Comparison of ENCODE assay signal across 36 cellular contexts in genomic region chrX:87728024-87728423, GRCh38.
DNase-seq lines count a peak whose midpoint lies in the region; ATAC-seq and TF ChIP-seq lines count a peak whose summit lies in the region.
"Had no signal": no experiment of that assay in that cellular context is flagged by ENCODE, and none has a peak within 500 bp of the region (broad histone marks: within the 10 kb centered on the region; RNA-seq: fewer than 3 reads in every experiment).

No MANE protein-coding gene starts in this region.

- CTCF ChIA-PET in WTC11 (lab: Charles Lee) = no interaction called here

- no peak overlapping the region for H3K27ac Mint-ChIP-seq in WTC11
- H3K27ac Mint-ChIP-seq in effector memory CD8-positive, alpha-beta T cell = no peak overlapping the region
- H3K27ac Mint-ChIP-seq: activated CD8-positive, alpha-beta T cell treated with anti-CD3 and anti-CD28 coated beads for 36 hours; activated T-helper 1 cell treated with anti-CD3 and anti-CD28 coated beads, Interleukin-12 subunit alpha, Interleukin-12 subunit beta, Interleukin-2, Interleukin-4 antibody, amounts not matched to agents 30 ng/mL and 10 ng/mL and 1 ng/mL, durations not matched to agents 14 hours and 24 hours and 36 hours; CD4-positive, alpha-beta memory T cell; nephron progenitor cell; stimulated activated naive B cell treated with anti-CD40 and anti-IgM and Interleukin-4, amounts not matched to agents 10 μg/mL and 1 μg/mL and 100 μg/mL, for 72 hours; T-helper 17 cell; type B pancreatic cell had no signal

- H3K36me3 ChIP-seq in ascending aorta = no peaks in the 10 kb centered on the region
- H3K36me3 ChIP-seq: HAP-1, heart left ventricle, left lung, ovary, Peyer's patch had no signal

- H3K4me1 ChIP-seq in ascending aorta = no peaks in the 10 kb centered on the region
- H3K4me1 ChIP-seq: HAP-1, heart left ventricle, left lung, Peyer's patch had no signal

- H3K27ac ChIP-seq in ascending aorta = no peak overlapping the region
- H3K27ac ChIP-seq: 22Rv1, heart left ventricle, KMS-11, left lung, ovary, Peyer's patch, SK-N-MC had no signal

- intact Hi-C loops in ascending aorta (cut with DNase I) = no loop called here

- peak overlapping the region; percentile 27; the same call in 1 of the 2 replicates for H3K4me3 Mint-ChIP-seq in WTC11
- no peak overlapping the region for H3K4me3 Mint-ChIP-seq in effector memory CD8-positive, alpha-beta T cell
- H3K4me3 Mint-ChIP-seq: activated CD8-positive, alpha-beta T cell treated with anti-CD3 and anti-CD28 coated beads for 36 hours; activated T-helper 1 cell treated with anti-CD3 and anti-CD28 coated beads, Interleukin-12 subunit alpha, Interleukin-12 subunit beta, Interleukin-2, Interleukin-4 antibody, amounts not matched to agents 30 ng/mL and 10 ng/mL and 1 ng/mL, durations not matched to agents 14 hours and 24 hours and 36 hours; CD4-positive, alpha-beta memory T cell; nephron progenitor cell; stimulated activated naive B cell treated with anti-CD40 and anti-IgM and Interleukin-4, amounts not matched to agents 10 μg/mL and 1 μg/mL and 100 μg/mL, for 72 hours; T-helper 17 cell; type B pancreatic cell had no signal

- H3K36me3 Mint-ChIP-seq in WTC11 = peaks cover 15% of the 10 kb centered on the region; the same call in 1 of the 2 replicates
- H3K36me3 Mint-ChIP-seq in effector memory CD8-positive, alpha-beta T cell (ENCODE audit: insufficient read depth) = no peaks in the 10 kb centered on the region
- H3K36me3 Mint-ChIP-seq: CD4-positive, alpha-beta memory T cell; stimulated activated naive B cell treated with anti-CD40 and anti-IgM and Interleukin-4, amounts not matched to agents 10 μg/mL and 1 μg/mL and 100 μg/mL, for 72 hours; type B pancreatic cell had no signal

- DNase-seq in NCI-H1105 treated with DMSO at 0.1 percent for 48 hours (lab: John Stamatoyannopoulos, UW) (peak; percentile 13), NCI-H1105 (lab: John Stamatoyannopoulos, UW) (no peak), D341Med (ENCODE audit: low spot score) (peak; percentile 2), NCI-H146 treated with DMSO at 0.1 percent for 48 hours (lab: John Stamatoyannopoulos, UW; ENCODE audit: unreplicated experiment) (peak; percentile 20), WTC11 (ENCODE audit: low spot score) (no peak), NCI-H2029 treated with DMSO at 0.1 percent for 48 hours (lab: John Stamatoyannopoulos, UW) (no peak), ascending aorta (ENCODE audit: low spot score in 2 of 2) (no peak)
- no peak for DNase-seq in effector memory CD8-positive, alpha-beta T cell
- DNase-seq: activated CD4-positive, alpha-beta T cell treated with anti-CD3 and anti-CD28 coated beads for 1 hour; activated CD8-positive, alpha-beta memory T cell treated with anti-CD3 and anti-CD28 coated beads, Interleukin-2, amount 50 U/mL, for 48 hours; activated CD8-positive, alpha-beta T cell treated with anti-CD3 and anti-CD28 coated beads for 36 hours; activated naive CD4-positive, alpha-beta T cell treated with Interleukin-2 at 50 U/mL for 16 hours; CD4-positive, alpha-beta memory T cell; central memory CD4-positive, alpha-beta T cell; cortex of kidney; foreskin fibroblast; heart left ventricle; islet precursor cell; left lung; mesenchymal stem cell; NCI-H1694 treated with DMSO at 0.1 percent for 48 hours; NCI-H345; NCI-H69; nephron progenitor cell; ovary; Peyer's patch; small intestine; stimulated activated naive B cell treated with anti-CD40 and anti-IgM and Interleukin-4, amounts not matched to agents 10 μg/mL and 1 μg/mL and 100 μg/mL, for 72 hours; T-helper 17 cell had no signal

- peaks cover 11% of the 10 kb centered on the region for H3K9me3 Mint-ChIP-seq in WTC11
- peaks cover 0 to 2% of the 10 kb centered on the region in 2 donors for H3K9me3 Mint-ChIP-seq in effector memory CD8-positive, alpha-beta T cell
- H3K9me3 Mint-ChIP-seq: activated CD8-positive, alpha-beta T cell treated with anti-CD3 and anti-CD28 coated beads for 36 hours; activated T-helper 1 cell treated with anti-CD3 and anti-CD28 coated beads, Interleukin-12 subunit alpha, Interleukin-12 subunit beta, Interleukin-2, Interleukin-4 antibody, amounts not matched to agents 30 ng/mL and 10 ng/mL and 1 ng/mL, durations not matched to agents 14 hours and 24 hours and 36 hours; stimulated activated naive B cell treated with anti-CD40 and anti-IgM and Interleukin-4, amounts not matched to agents 10 μg/mL and 1 μg/mL and 100 μg/mL, for 72 hours; type B pancreatic cell had no signal

- H3K4me3 ChIP-seq in ascending aorta = no peak overlapping the region
- H3K4me3 ChIP-seq: HAP-1, heart left ventricle, left lung, ovary, Peyer's patch, SK-N-MC had no signal

- ATAC-seq in WTC11 = peak; percentile 56
- no peak for ATAC-seq in effector memory CD8-positive, alpha-beta T cell (replicated peaks)
- ATAC-seq: activated CD8-positive, alpha-beta T cell treated with anti-CD3 and anti-CD28 coated beads for 36 hours; esophagus mucosa; heart left ventricle; left lung; stimulated activated naive B cell treated with anti-CD40 and anti-IgM and Interleukin-4, amounts not matched to agents 10 μg/mL and 1 μg/mL and 100 μg/mL, for 72 hours; T-helper 17 cell had no signal

- no peaks in the 10 kb centered on the region for H3K9me3 ChIP-seq in ascending aorta
- H3K9me3 ChIP-seq: HAP-1, heart left ventricle, left lung, ovary, Peyer's patch had no signal

- H3K4me1 Mint-ChIP-seq in WTC11 = peaks cover 7% of the 10 kb centered on the region
- no peaks in the 10 kb centered on the region for H3K4me1 Mint-ChIP-seq in effector memory CD8-positive, alpha-beta T cell (ENCODE audit: low read depth in 2 of 2)
- H3K4me1 Mint-ChIP-seq: CD4-positive, alpha-beta memory T cell; nephron progenitor cell; stimulated activated naive B cell treated with anti-CD40 and anti-IgM and Interleukin-4, amounts not matched to agents 10 μg/mL and 1 μg/mL and 100 μg/mL, for 72 hours; T-helper 17 cell had no signal

- no peak for TF ChIP-seq CTCF in WTC11 (IDR thresholded peaks at IDR 0.05)
- TF ChIP-seq CTCF in ascending aorta (IDR thresholded peaks at IDR 0.05) = no peak

- POLR2A ChIA-PET in WTC11 (lab: Charles Lee) = interaction anchor here (0.7 kb wide), 1 partner anchor 1123 kb away, joined by 6 read pairs; no protein-coding TSS in a partner anchor

- H3K27me3 Mint-ChIP-seq in WTC11 (ENCODE audit: low read depth) = no peaks in the 10 kb centered on the region
- no peaks in the 10 kb centered on the region for H3K27me3 Mint-ChIP-seq in effector memory CD8-positive, alpha-beta T cell
- H3K27me3 Mint-ChIP-seq: activated CD8-positive, alpha-beta T cell treated with anti-CD3 and anti-CD28 coated beads for 36 hours; CD4-positive, alpha-beta memory T cell; stimulated activated naive B cell treated with anti-CD40 and anti-IgM and Interleukin-4, amounts not matched to agents 10 μg/mL and 1 μg/mL and 100 μg/mL, for 72 hours; T-helper 17 cell; type B pancreatic cell had no signal

- no peaks in the 10 kb centered on the region for H3K27me3 ChIP-seq in ascending aorta
- H3K27me3 ChIP-seq: heart left ventricle, left lung, ovary, Peyer's patch had no signal

TF ChIP-seq in WTC11, 78 proteins besides CTCF, POLR2A, EP300 and RAD21 (continues in another document):
- TF ChIP-seq ZNF317 (CRISPR knock-in tag; IDR thresholded peaks at IDR 0.05; ENCODE audit: borderline replicate concordance, low read depth) = no peak
- TF ChIP-seq SOX15 (CRISPR knock-in tag; IDR thresholded peaks at IDR 0.05) = no peak
- TF ChIP-seq RORB (CRISPR knock-in tag; IDR thresholded peaks at IDR 0.05) = no peak
- TF ChIP-seq, protein P1, sequence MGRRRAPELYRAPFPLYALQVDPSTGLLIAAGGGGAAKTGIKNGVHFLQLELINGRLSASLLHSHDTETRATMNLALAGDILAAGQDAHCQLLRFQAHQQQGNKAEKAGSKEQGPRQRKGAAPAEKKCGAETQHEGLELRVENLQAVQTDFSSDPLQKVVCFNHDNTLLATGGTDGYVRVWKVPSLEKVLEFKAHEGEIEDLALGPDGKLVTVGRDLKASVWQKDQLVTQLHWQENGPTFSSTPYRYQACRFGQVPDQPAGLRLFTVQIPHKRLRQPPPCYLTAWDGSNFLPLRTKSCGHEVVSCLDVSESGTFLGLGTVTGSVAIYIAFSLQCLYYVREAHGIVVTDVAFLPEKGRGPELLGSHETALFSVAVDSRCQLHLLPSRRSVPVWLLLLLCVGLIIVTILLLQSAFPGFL (CRISPR knock-in tag; IDR thresholded peaks at IDR 0.05; ENCODE audit: borderline replicate concordance) = no peak
- TF ChIP-seq, protein P2, sequence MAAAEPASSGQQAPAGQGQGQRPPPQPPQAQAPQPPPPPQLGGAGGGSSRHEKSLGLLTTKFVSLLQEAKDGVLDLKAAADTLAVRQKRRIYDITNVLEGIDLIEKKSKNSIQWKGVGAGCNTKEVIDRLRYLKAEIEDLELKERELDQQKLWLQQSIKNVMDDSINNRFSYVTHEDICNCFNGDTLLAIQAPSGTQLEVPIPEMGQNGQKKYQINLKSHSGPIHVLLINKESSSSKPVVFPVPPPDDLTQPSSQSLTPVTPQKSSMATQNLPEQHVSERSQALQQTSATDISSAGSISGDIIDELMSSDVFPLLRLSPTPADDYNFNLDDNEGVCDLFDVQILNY (CRISPR knock-in tag; IDR thresholded peaks at IDR 0.05) = no peak
- TF ChIP-seq, protein P3, sequence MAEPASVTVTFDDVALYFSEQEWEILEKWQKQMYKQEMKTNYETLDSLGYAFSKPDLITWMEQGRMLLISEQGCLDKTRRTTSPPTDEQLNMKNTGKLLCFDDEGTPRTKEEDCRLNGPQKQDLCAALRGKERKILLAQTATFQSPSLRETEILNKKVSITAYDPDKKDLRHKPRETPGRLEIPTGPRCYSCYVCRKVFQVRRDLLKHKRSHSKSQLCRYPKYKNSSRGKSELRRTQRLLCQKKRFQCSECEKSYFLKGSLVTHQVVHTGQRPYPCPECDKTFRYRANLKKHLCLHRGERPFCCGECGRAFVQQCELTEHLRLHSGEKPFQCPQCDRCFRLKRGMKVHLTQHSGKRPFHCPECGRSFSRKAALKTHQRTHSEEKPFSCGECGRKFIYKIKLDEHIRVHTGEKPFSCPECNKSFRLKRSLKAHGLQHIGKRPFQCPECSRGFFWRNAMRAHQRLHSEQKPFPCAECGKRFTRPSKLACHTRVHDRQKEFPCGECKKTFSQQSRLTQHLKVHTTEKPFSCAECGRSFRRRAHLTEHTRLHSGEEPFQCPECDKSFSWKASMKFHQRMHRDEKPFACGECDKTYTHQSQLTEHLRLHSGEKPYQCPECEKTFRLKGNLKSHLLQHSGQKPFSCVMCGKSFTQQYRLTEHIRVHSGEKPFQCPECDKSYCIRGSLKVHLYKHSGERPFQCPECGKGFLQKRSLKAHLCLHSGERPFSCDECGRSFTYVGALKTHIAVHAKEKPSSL (CRISPR knock-in tag; conservative IDR thresholded peaks at IDR 0.05) = no peak
- TF ChIP-seq ZNF232 (CRISPR knock-in tag; IDR thresholded peaks at IDR 0.05) = no peak
- TF ChIP-seq ZNF671 (CRISPR knock-in tag; IDR thresholded peaks at IDR 0.05) = no peak
- TF ChIP-seq TP53 (CRISPR knock-in tag; IDR thresholded peaks at IDR 0.05) = no peak
- no peak for TF ChIP-seq FOXP1 (CRISPR knock-in tag; IDR thresholded peaks at IDR 0.05; ENCODE audit: borderline replicate concordance)
- no peak for TF ChIP-seq ZNF263 (CRISPR knock-in tag; IDR thresholded peaks at IDR 0.05; ENCODE audit: low read depth)

Comparison
In these comparisons a context has a peak if more than half of its experiments do, and no peak if none do; other contexts are left out.
1. DNase-seq: peak in NCI-H1105 treated with DMSO at 0.1 percent for 48 hours (single experiment), D341Med (single experiment) and NCI-H146 treated with DMSO at 0.1 percent for 48 hours (single experiment); none in NCI-H1105 (single experiment), WTC11 (single experiment), NCI-H2029 treated with DMSO at 0.1 percent for 48 hours (single experiment), ascending aorta (0 of 2) and effector memory CD8-positive, alpha-beta T cell (0 of 3).